12 cellular contexts compared by ENCODE assay signal in the genomic region with DNA sequence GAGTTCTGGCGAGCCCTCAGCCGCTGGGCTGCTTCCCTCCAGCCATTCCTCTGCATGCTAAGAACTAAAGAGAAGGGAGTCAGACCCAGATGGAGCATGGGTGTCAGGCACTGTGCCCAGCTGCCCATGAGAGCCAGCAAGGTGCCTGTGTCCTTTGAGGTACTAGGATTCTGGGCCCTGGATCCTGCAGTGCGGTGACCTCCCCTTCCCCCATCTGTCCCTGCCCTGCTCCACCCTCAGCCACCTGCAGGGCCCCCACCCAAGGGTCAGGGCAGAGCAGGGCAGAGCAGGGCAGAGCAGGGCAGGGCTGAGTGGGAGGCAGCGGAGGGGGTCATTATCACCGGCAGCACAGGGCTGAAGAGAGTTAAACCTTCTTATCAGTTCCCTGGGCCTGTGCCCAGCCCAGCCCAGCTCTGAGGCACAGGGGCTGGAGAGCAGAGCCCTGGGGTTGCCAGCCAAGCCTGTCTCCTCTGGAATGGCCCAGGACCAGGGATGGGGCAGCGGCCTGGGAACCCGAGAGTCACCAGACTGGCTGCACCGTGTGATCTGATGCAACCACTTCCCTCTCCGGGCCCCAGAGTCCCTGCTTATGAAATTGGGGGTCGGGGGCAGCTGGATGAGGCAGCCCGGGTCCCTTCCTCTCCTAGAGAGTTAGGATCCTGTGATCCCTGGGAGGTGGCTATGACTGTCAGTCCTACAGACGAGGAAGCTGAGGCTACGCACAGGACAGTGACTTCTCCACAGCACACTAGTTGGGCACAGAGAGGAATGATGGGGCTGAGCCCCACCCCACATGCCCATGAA. TPM values are rescaled to one million over a fixed set of nuclear protein-coding genes. Genes with fewer than 3 reads are reported as not detected.
DNase-seq lines count a peak whose midpoint lies in the region; ATAC-seq and TF ChIP-seq lines count a peak whose summit lies in the region.
"Had no signal": no experiment of that assay in that cellular context is flagged by ENCODE, and none has a peak within 500 bp of the region (broad histone marks: within the 10 kb centered on the region; RNA-seq: fewer than 3 reads in every experiment).

No MANE protein-coding gene starts in this region.

- H3K4me1 Mint-ChIP-seq in CD14-positive monocyte: peaks cover 49% of the 10 kb centered on the region
- peaks cover 17% of the 10 kb centered on the region for H3K4me1 Mint-ChIP-seq in brain
- no peaks in the 10 kb centered on the region for H3K4me1 Mint-ChIP-seq in endothelial cell (ENCODE audit: unreplicated experiment)

- H3K4me3 Mint-ChIP-seq in CD14-positive monocyte (no peak overlapping the region), brain (no peak overlapping the region), endothelial cell (ENCODE audit: unreplicated experiment) (no peak overlapping the region)

- H3K36me3 ChIP-seq in muscle layer of duodenum (ENCODE audit: control insufficient read depth in 1 of 2, insufficient read depth in 2 of 2, low read length in 2 of 2): no peaks in the 10 kb centered on the region
- H3K36me3 ChIP-seq: ascending aorta, HAP-1, thyroid gland had no signal

- no peak for TF ChIP-seq CTCF in CD14-positive monocyte (IDR thresholded peaks at IDR 0.05)
- no peak for TF ChIP-seq CTCF in brain (conservative IDR thresholded peaks at IDR 0.05)
- no peak for TF ChIP-seq CTCF in endothelial cell (IDR thresholded peaks at IDR 0.05; ENCODE audit: unreplicated experiment)

- no peak overlapping the region for H3K4me3 ChIP-seq in muscle layer of duodenum (ENCODE audit: low read depth in 1 of 2, low read length in 2 of 2)
- H3K4me3 ChIP-seq: ascending aorta, HAP-1, thyroid gland had no signal

- H3K27ac ChIP-seq in muscle layer of duodenum (ENCODE audit: low read length): peak overlapping the region; percentile 51
- H3K27ac ChIP-seq: ascending aorta, thyroid gland had no signal

- intact Hi-C loops in CD14-positive monocyte (cut with micrococcal nuclease): loop anchor here (2.0 to 5.0 kb wide), 3 partner anchors 15 to 42 kb away; no protein-coding TSS in a partner anchor

- H3K27me3 Mint-ChIP-seq in CD14-positive monocyte (ENCODE audit: low read depth in 3 of 3) (peaks cover 0 to 4% (median 4%) of the 10 kb centered on the region in 3 donors), brain (no peaks in the 10 kb centered on the region), endothelial cell (ENCODE audit: unreplicated experiment) (peaks cover 10% of the 10 kb centered on the region)

- DNase-seq in CD14-positive monocyte (ENCODE audit: low spot score) (peak; percentile 95), NCI-H226 (peak; percentile 81), endothelial cell (ENCODE audit: low spot score) (no peak), NOMO-1 treated with DMSO at 0.1 percent for 48 hours (lab: John Stamatoyannopoulos, UW; ENCODE audit: unreplicated experiment) (no peak), NCI-H748 treated with DMSO at 0.1 percent for 48 hours (lab: John Stamatoyannopoulos, UW) (no peak)
- DNase-seq: stimulated activated CD4-positive, alpha-beta T cell treated with anti-CD3 and anti-CD28 coated beads, Interleukin-2, amount 100 ng/mL, for 24 hours; thyroid gland had no signal

- H3K27ac Mint-ChIP-seq in CD14-positive monocyte (peak overlapping the region; percentile 98 to 100 (median 99)), brain (peak overlapping the region; percentile 24 to 94 (median 78)), endothelial cell (ENCODE audit: unreplicated experiment) (no peak overlapping the region)

- no peaks in the 10 kb centered on the region for H3K9me3 ChIP-seq in muscle layer of duodenum (ENCODE audit: control insufficient read depth in 1 of 2, low read length in 2 of 2)
- H3K9me3 ChIP-seq: ascending aorta, HAP-1, thyroid gland had no signal

- ATAC-seq in HG03175 (IDR thresholded peaks at IDR 0.05; ENCODE audit: unreplicated experiment): no peak

- H3K9me3 Mint-ChIP-seq in CD14-positive monocyte (peaks cover 0 to 2% (median 0%) of the 10 kb centered on the region in 7 donors), brain (no peaks in the 10 kb centered on the region), endothelial cell (ENCODE audit: unreplicated experiment) (no peaks in the 10 kb centered on the region)

- peaks cover 0 to 3% of the 10 kb centered on the region in 2 donors for H3K4me1 ChIP-seq in muscle layer of duodenum (ENCODE audit: control insufficient read depth in 1 of 2, insufficient read depth in 2 of 2, low read length in 2 of 2)
- H3K4me1 ChIP-seq: ascending aorta, HAP-1, thyroid gland had no signal

- peaks cover 0 to 4% of the 10 kb centered on the region in 2 donors for H3K36me3 Mint-ChIP-seq in CD14-positive monocyte
- no peaks in the 10 kb centered on the region for H3K36me3 Mint-ChIP-seq in brain
- no peaks in the 10 kb centered on the region for H3K36me3 Mint-ChIP-seq in endothelial cell (ENCODE audit: low read depth, unreplicated experiment)

- H3K27me3 ChIP-seq in muscle layer of duodenum (ENCODE audit: low read depth, low read length): no peaks in the 10 kb centered on the region
- H3K27me3 ChIP-seq: ascending aorta, thyroid gland had no signal

RNA-seq across cellular contexts. Expression of gene ZDHHC19, which starts 17.3 kb away (rescaled TPM):
- not detected for polyA plus RNA-seq in CD14-positive monocyte
- polyA plus RNA-seq in brain (ENCODE audit: insufficient read depth, low read depth, low replicate concordance): 0.49 TPM
- total RNA-seq in endothelial cell (ENCODE audit: unreplicated experiment): 0.82 TPM
- total RNA-seq: ascending aorta, thyroid gland had no signal

RNA-seq across cellular contexts. Expression of gene SLC51A, which starts 22.4 kb away (rescaled TPM):
- polyA plus RNA-seq in CD14-positive monocyte: 1 to 10 TPM in 1 of 2 donors, under 1 TPM in 1; 0.37 to 1.1 TPM
- polyA plus RNA-seq in brain (ENCODE audit: insufficient read depth, low read depth, low replicate concordance): not detected
- total RNA-seq in endothelial cell (ENCODE audit: unreplicated experiment): not detected
- total RNA-seq: ascending aorta had no signal

Comparison
In these comparisons a context has a peak if more than half of its experiments do, and no peak if none do; other contexts are left out.
1. DNase-seq: peak in CD14-positive monocyte (single experiment) and NCI-H226 (single experiment); none in endothelial cell (single experiment), NOMO-1 treated with DMSO at 0.1 percent for 48 hours (single experiment) and NCI-H748 treated with DMSO at 0.1 percent for 48 hours (single experiment).